ENCODE assay signal across 8 cellular contexts in genomic region chr10:132319853-132320669, GRCh38. TPM values are rescaled to one million over a fixed set of nuclear protein-coding genes. Genes with fewer than 3 reads are reported as not detected.
DNase-seq lines count a peak whose midpoint lies in the region; ATAC-seq, FAIRE-seq and TF ChIP-seq lines count a peak whose summit lies in the region.

No MANE protein-coding gene starts in this region.

- POLR2A ChIA-PET in Caco-2 (lab: Charles Lee): no interaction called here

- CTCF ChIA-PET in Caco-2 (lab: Charles Lee): no interaction called here

- H3K9me3 ChIP-seq in Caco-2 (no peaks in the 10 kb centered on the region), SJCRH30 (replicated peaks) (no peaks in the 10 kb centered on the region)

- H3K27ac Mint-ChIP-seq in Caco-2 (ENCODE audit: unreplicated experiment): peak overlapping the region; percentile 56

- H3K27ac ChIP-seq in SJCRH30: peak overlapping the region; percentile 50

- H3K27me3 Mint-ChIP-seq in Caco-2 (ENCODE audit: insufficient read depth, unreplicated experiment): no peaks in the 10 kb centered on the region

- DNase-seq in Caco-2 (no peak), GM19239 (ENCODE audit: insufficient read length, low spot score) (peak; percentile 65), SJCRH30 (peak; percentile 34 to 45), ecto neural progenitor cell (ENCODE audit: low spot score) (no peak), NCI-H1092 (lab: John Stamatoyannopoulos, UW) (no peak)
- peak; percentile 57 for DNase-seq in stimulated activated CD8-positive, alpha-beta memory T cell treated with anti-CD3 and anti-CD28 coated beads, Interleukin-4, amount 100 ng/mL, for 48 hours

- TF ChIP-seq CTCF in Caco-2 (IDR thresholded peaks at IDR 0.05; ENCODE audit: insufficient read depth in 1 of 2, low read depth in 1 of 2, low read length in 1 of 2, severe bottlenecking in 1 of 2, unreplicated experiment in 1 of 2): no peak

- FAIRE-seq in GM19239 (lab: Jason Lieb, UNC): peak; percentile 98

- H3K4me1 Mint-ChIP-seq in Caco-2 (ENCODE audit: low read depth, unreplicated experiment): no peaks in the 10 kb centered on the region

- H3K36me3 ChIP-seq in Caco-2 (ENCODE audit: control insufficient read depth, insufficient read depth, low read length) (no peaks in the 10 kb centered on the region), SJCRH30 (no peaks in the 10 kb centered on the region)

- BruUV-seq in Caco-2 (replicated peaks; lab: Mats Ljungman, UMichigan): no TSS peak

- H3K27me3 ChIP-seq in Caco-2 (replicated peaks; ENCODE audit: control insufficient read depth, insufficient read depth, low read length): no peaks in the 10 kb centered on the region
- H3K27me3 ChIP-seq in SJCRH30: no peaks in the 10 kb centered on the region

- intact Hi-C loops in Caco-2 (cut with micrococcal nuclease; ENCODE audit: unreplicated experiment): no loop called here

- ATAC-seq in HG03095 (IDR thresholded peaks at IDR 0.05; ENCODE audit: unreplicated experiment) (peak; percentile 99), esophagus mucosa (peak; percentile 92)

- H3K36me3 Mint-ChIP-seq in Caco-2 (ENCODE audit: insufficient read depth, unreplicated experiment): peaks cover 7% of the 10 kb centered on the region

- no peaks in the 10 kb centered on the region for H3K9me3 Mint-ChIP-seq in Caco-2 (ENCODE audit: unreplicated experiment)

- H3K4me3 Mint-ChIP-seq in Caco-2 (ENCODE audit: unreplicated experiment): no peak overlapping the region

- H3K4me1 ChIP-seq in Caco-2 (no peaks in the 10 kb centered on the region), SJCRH30 (peaks cover 3% of the 10 kb centered on the region; the same call in 1 of the 2 replicates)

- H3K4me3 ChIP-seq in Caco-2 (ENCODE audit: low read depth, low read length): no peak overlapping the region
- no peak overlapping the region for H3K4me3 ChIP-seq in SJCRH30

RNA-seq across cellular contexts. Expression of gene LRRC27, which starts 11.9 kb away (rescaled TPM):
- total RNA-seq in Caco-2 (2022): 11.7 and 12.5 TPM in 2 replicates
- 1.8 and 2.8 TPM in 2 replicates for total RNA-seq in SJCRH30 (2014; rRNA removed; shearing (Covaris generic))
- total RNA-seq in esophagus mucosa: 3.9 TPM

RNA-seq across cellular contexts. Expression of gene STK32C, which starts 12.3 kb away (rescaled TPM):
- total RNA-seq in Caco-2 (2022) (11.9 and 13.3 TPM in 2 replicates), esophagus mucosa (7.1 TPM)
- 2.8 and 4.2 TPM in 2 replicates for total RNA-seq in SJCRH30 (2014; rRNA removed; shearing (Covaris generic))

Comparison
In these comparisons a context has a peak if more than half of its experiments do, and no peak if none do; other contexts are left out.
1. DNase-seq: peak in GM19239 (single experiment), SJCRH30 (2 of 2) and stimulated activated CD8-positive, alpha-beta memory T cell treated with anti-CD3 and anti-CD28 coated beads, Interleukin-4, amount 100 ng/mL, for 48 hours (single experiment); none in Caco-2 (0 of 2), ecto neural progenitor cell (single experiment) and NCI-H1092 (single experiment).